19 cellular contexts compared by ENCODE assay signal in the genomic region with DNA sequence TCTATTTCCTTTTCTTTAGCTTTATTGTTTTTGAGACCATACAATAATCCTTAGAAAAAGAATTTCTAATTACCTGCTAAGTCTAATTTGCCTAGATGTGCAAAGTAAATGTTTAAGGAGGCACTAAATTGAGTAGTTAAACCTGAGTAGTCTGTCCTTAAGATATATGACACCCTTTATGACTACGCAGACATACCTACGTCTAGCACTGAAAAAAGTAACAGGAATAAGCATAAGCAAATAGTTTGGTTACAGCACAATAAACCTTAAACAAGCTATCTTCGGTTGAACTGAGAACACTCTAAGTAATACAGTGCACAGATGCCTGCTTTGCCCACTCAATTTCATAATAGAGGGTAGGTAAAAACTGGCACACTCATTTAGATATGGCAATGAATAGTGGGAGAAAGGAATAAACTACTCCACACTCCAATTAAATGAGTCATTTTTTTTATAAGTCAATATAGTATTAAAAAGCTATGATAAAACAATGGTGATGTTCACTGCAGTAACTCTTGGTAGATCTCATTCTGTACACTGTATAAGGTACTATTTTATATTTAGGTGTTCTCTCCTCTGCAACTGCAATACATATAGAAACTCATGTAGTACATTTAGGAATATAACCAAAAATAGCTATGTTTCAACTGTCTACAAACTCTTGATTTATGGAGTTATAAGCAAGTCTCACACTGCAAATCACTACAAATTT. TPM values are rescaled to one million over a fixed set of nuclear protein-coding genes. Genes with fewer than 3 reads are reported as not detected.
DNase-seq lines count a peak whose midpoint lies in the region; ATAC-seq, FAIRE-seq and TF ChIP-seq lines count a peak whose summit lies in the region.
"Had no signal": no experiment of that assay in that cellular context is flagged by ENCODE, and none has a peak within 500 bp of the region (broad histone marks: within the 10 kb centered on the region; RNA-seq: fewer than 3 reads in every experiment).

No MANE protein-coding gene starts in this region.

- no peak overlapping the region for H3K4me3 ChIP-seq in PC-3 (ENCODE audit: low read length)

- intact Hi-C loops in PC-3 (cut with micrococcal nuclease) = loop anchor here (5.0 to 10.0 kb wide), 3 partner anchors 105 to 227 kb away; no protein-coding TSS in a partner anchor

- DNase-seq in H54 (ENCODE audit: insufficient read length, low spot score) (no peak), PC-3 (peak; percentile 35), putamen (ENCODE audit: low spot score) (peak; percentile 19), T-helper 1 cell (no peak), NCI-H82 treated with DMSO at 0.1 percent for 48 hours (lab: John Stamatoyannopoulos, UW; ENCODE audit: unreplicated experiment) (no peak)
- DNase-seq: BE2C; CD4-positive, alpha-beta memory T cell; COR-L47; DND-41; GDM1; HCEC 1CT; HFFc6 had no signal

- FAIRE-seq in H54 (lab: Jason Lieb, UNC) = peak; percentile 68
- FAIRE-seq: GM12892, H1, HepG2 had no signal

- H3K4me1 ChIP-seq in PC-3 (ENCODE audit: insufficient read depth, low read length) = peaks cover 13% of the 10 kb centered on the region
- H3K4me1 ChIP-seq: BE2C had no signal

- H3K27ac ChIP-seq in 22Rv1 = peak overlapping the region; percentile 56
- no peak overlapping the region for H3K27ac ChIP-seq in PC-3 (ENCODE audit: low read length)
- H3K27ac ChIP-seq: C4-2B, HL-60 had no signal

- H3K4me2 ChIP-seq in PC-3 (ENCODE audit: low read length) = no peak overlapping the region

- ATAC-seq in PC-3 (peak; percentile 89), HG03565 (IDR thresholded peaks at IDR 0.05; ENCODE audit: unreplicated experiment) (no peak)
- ATAC-seq: HepG2 had no signal

- H3K9me2 ChIP-seq in PC-3 (replicated peaks; ENCODE audit: low read length) = no peaks in the 10 kb centered on the region

- CTCF ChIA-PET in PC-3 (lab: Charles Lee) = interaction anchor here (1.0 to 1.2 kb wide), 2 partner anchors 118 to 162 kb away, joined by 5 read pairs; no protein-coding TSS in a partner anchor

- no TSS peak for BruUV-seq in PC-3 (replicated peaks; lab: Mats Ljungman, UMichigan)

- no peaks in the 10 kb centered on the region for H3K9me3 ChIP-seq in PC-3 (ENCODE audit: low read length)
- H3K9me3 ChIP-seq: BE2C had no signal

- no peaks in the 10 kb centered on the region for H3F3A ChIP-seq in PC-3 (ENCODE audit: low read length, unreplicated experiment)

- no peak overlapping the region for H2AFZ ChIP-seq in PC-3 (ENCODE audit: low read length)

- TF ChIP-seq POLR2A in H54 (IDR thresholded peaks at IDR 0.05; ENCODE audit: low read depth, low read length) = no peak

- H3K27me3 ChIP-seq in PC-3 (ENCODE audit: low read length) = no peaks in the 10 kb centered on the region
- H3K27me3 ChIP-seq: BE2C had no signal

- 0 out of 2 replicates have a peak, but pooled peaks cover 8% of the 10 kb centered on the region for H4K20me1 ChIP-seq in PC-3 (ENCODE audit: low read length)

- POLR2A ChIA-PET in PC-3 (lab: Charles Lee; ENCODE audit: unreplicated experiment) = interaction anchor here (0.5 to 0.6 kb wide), 2 partner anchors 684 to 1270 kb away, joined by 5 to 9 read pairs; partner anchors contain the start of gene BCAS3

- peaks cover 58% of the 10 kb centered on the region for H3K36me3 ChIP-seq in PC-3 (ENCODE audit: low read depth, low read length)

- H3K9ac ChIP-seq in PC-3 (ENCODE audit: low read length) = no peak overlapping the region

- TF ChIP-seq CTCF in 22Rv1 (IDR thresholded peaks at IDR 0.05) = no peak
- no peak for TF ChIP-seq CTCF in PC-3 (conservative IDR thresholded peaks at IDR 0.05; ENCODE audit: low read depth, low read length)

- H3K79me2 ChIP-seq in PC-3 (ENCODE audit: low read length) = no peaks in the 10 kb centered on the region

RNA-seq across cellular contexts. Expression of gene INTS2, which starts 19.7 kb away (rescaled TPM):
- 16.3 and 18.1 TPM in 2 replicates for total RNA-seq in PC-3 (2014; rRNA removed)

Comparison
In these comparisons a context has a peak if more than half of its experiments do, and no peak if none do; other contexts are left out.
1. DNase-seq: peak in PC-3 (single experiment) and putamen (single experiment); none in H54 (single experiment), T-helper 1 cell (0 of 5) and NCI-H82 treated with DMSO at 0.1 percent for 48 hours (single experiment).